Comparison of ENCODE assay signal across 29 cellular contexts in the genomic region with DNA sequence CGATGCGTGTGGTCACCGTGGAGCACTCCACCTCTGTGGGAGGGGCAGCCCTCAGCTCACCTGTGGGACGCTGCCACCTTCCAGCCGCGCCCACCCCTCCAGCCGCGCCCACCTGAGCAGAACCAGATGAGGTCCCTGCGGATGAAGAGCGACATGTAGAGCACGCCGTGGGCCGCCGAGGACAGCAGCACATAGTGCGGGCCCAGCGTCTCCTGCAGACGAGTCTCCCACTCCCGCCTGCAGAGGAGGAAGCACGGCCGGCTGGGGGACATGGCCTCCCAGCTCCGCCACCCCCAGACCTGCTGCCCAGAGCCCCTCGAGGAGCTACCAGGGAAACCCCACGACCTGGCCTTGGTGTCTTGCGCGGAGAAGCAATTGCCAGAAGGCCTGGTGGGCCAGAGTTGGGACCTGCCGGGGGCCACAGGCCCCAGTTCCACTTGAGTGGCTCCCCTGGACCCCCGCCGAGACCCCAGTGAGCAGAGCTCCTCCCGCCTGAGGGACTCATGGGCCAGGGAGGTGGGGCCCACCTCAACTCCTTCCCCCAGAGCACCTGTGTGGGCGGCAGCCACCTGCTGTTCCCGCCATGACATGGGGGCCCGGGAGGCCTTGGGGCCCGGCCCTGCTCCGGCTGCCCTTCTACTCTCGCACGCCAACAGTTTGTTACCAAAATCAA.
"Had no signal": no experiment of that assay in that cellular context is flagged by ENCODE, and none has a peak within 500 bp of the region (broad histone marks: within the 10 kb centered on the region; RNA-seq: fewer than 3 reads in every experiment).

No MANE protein-coding gene starts in this region.

- H3K9me3 ChIP-seq: MG63, SJCRH30 had no signal

- H3K27ac ChIP-seq: brain microvascular endothelial cell, SJCRH30, SK-N-MC had no signal

- H3K9me3 Mint-ChIP-seq: activated CD4-positive, alpha-beta T cell treated with anti-CD3 and anti-CD28 coated beads, Interleukin-2, amount 10 ng/mL, durations not matched to agents 24 days and 14 days; activated naive CD4-positive, alpha-beta T cell treated with anti-CD3 and anti-CD28 coated beads for 36 hours; activated naive CD8-positive, alpha-beta T cell treated with anti-CD3 and anti-CD28 coated beads for 36 hours; activated T-cell treated with anti-CD3 and anti-CD28 coated beads, Interleukin-2, amount 50 U/mL, for 4 hours; activated T-helper 1 cell treated with anti-CD3 and anti-CD28 coated beads, Interleukin-12 subunit alpha, Interleukin-12 subunit beta, Interleukin-2, Interleukin-4 antibody, amounts not matched to agents 30 ng/mL and 10 ng/mL and 1 ng/mL, durations not matched to agents 14 hours and 24 hours and 36 hours had no signal

- H3K4me3 Mint-ChIP-seq: activated CD4-positive, alpha-beta T cell treated with anti-CD3 and anti-CD28 coated beads, Interleukin-2, amount 10 ng/mL, durations not matched to agents 24 days and 14 days; activated CD8-positive, alpha-beta T cell treated with anti-CD3 and anti-CD28 coated beads, Interleukin-2, amount 10 ng/mL, durations not matched to agents 7 days and 5 days; activated naive CD4-positive, alpha-beta T cell treated with anti-CD3 and anti-CD28 coated beads for 36 hours; activated naive CD8-positive, alpha-beta T cell treated with anti-CD3 and anti-CD28 coated beads for 36 hours; activated T-cell treated with anti-CD3 and anti-CD28 coated beads, Interleukin-2, amount 50 U/mL, for 4 hours; activated T-helper 1 cell treated with anti-CD3 and anti-CD28 coated beads, Interleukin-12 subunit alpha, Interleukin-12 subunit beta, Interleukin-2, Interleukin-4 antibody, amounts not matched to agents 30 ng/mL and 10 ng/mL and 1 ng/mL, durations not matched to agents 14 hours and 24 hours and 36 hours had no signal

- H3K27me3 ChIP-seq: brain microvascular endothelial cell, MG63, SJCRH30 had no signal

- H3K27me3 Mint-ChIP-seq: activated CD4-positive, alpha-beta T cell treated with anti-CD3 and anti-CD28 coated beads, Interleukin-2, amount 10 ng/mL, durations not matched to agents 24 days and 14 days; activated naive CD8-positive, alpha-beta T cell treated with anti-CD3 and anti-CD28 coated beads for 36 hours had no signal

- H3K4me3 ChIP-seq: MG63, SJCRH30, SK-N-MC had no signal

- DNase-seq: activated CD4-positive, alpha-beta T cell treated with anti-CD3 and anti-CD28 coated beads, Interleukin-2, amount 10 ng/mL, durations not matched to agents 24 days and 14 days; activated CD4-positive, alpha-beta T cell treated with anti-CD3 and anti-CD28 coated beads, Interleukin-2, amount 50 U/mL, for 48 hours; activated CD8-positive, alpha-beta T cell treated with anti-CD3 and anti-CD28 coated beads, Interleukin-2, amount 10 ng/mL, durations not matched to agents 7 days and 5 days; activated gamma-delta T cell treated with Interleukin-2 at 50 U/mL for 16 hours; activated naive CD4-positive, alpha-beta T cell treated with anti-CD3 and anti-CD28 coated beads for 36 hours; activated naive CD8-positive, alpha-beta T cell treated with anti-CD3 and anti-CD28 coated beads for 36 hours; activated T-cell treated with anti-CD3 and anti-CD28 coated beads for 4 hours; activated T-cell treated with anti-CD3 and anti-CD28 coated beads, Interleukin-2, amount 50 U/mL, for 4 hours; amniotic stem cell; aorta; brain microvascular endothelial cell; central memory CD4-positive, alpha-beta T cell; Kasumi-1; KG1; MG63; NCI-H1048; NCI-H1105 treated with DMSO at 0.1 percent for 48 hours; NCI-H1436; NCI-H1694; NCI-H1930; NCI-H2081 treated with DMSO at 0.1 percent for 48 hours; NCI-H226; NCI-H524 treated with DMSO at 0.1 percent for 48 hours; Right ventricle myocardium superior; SJCRH30; T1000 had no signal

- H3K27ac Mint-ChIP-seq: activated CD4-positive, alpha-beta T cell treated with anti-CD3 and anti-CD28 coated beads, Interleukin-2, amount 10 ng/mL, durations not matched to agents 24 days and 14 days; activated CD8-positive, alpha-beta T cell treated with anti-CD3 and anti-CD28 coated beads, Interleukin-2, amount 10 ng/mL, durations not matched to agents 7 days and 5 days; activated naive CD4-positive, alpha-beta T cell treated with anti-CD3 and anti-CD28 coated beads for 36 hours; activated naive CD8-positive, alpha-beta T cell treated with anti-CD3 and anti-CD28 coated beads for 36 hours; activated T-helper 1 cell treated with anti-CD3 and anti-CD28 coated beads, Interleukin-12 subunit alpha, Interleukin-12 subunit beta, Interleukin-2, Interleukin-4 antibody, amounts not matched to agents 30 ng/mL and 10 ng/mL and 1 ng/mL, durations not matched to agents 14 hours and 24 hours and 36 hours had no signal

- ATAC-seq: activated CD8-positive, alpha-beta T cell treated with anti-CD3 and anti-CD28 coated beads, Interleukin-2, amount 10 ng/mL, durations not matched to agents 7 days and 5 days; activated T-cell treated with anti-CD3 and anti-CD28 coated beads, Interleukin-2, amount 50 U/mL, for 4 hours; Panc1 had no signal
